In genomic region chr2:110725370-110725769, GRCh38 we compare ENCODE assay signal across 8 cellular contexts. TPM values are rescaled to one million over a fixed set of nuclear protein-coding genes. Genes with fewer than 3 reads are reported as not detected.
"Had no signal": no experiment of that assay in that cellular context is flagged by ENCODE, and none has a peak within 500 bp of the region (broad histone marks: within the 10 kb centered on the region; RNA-seq: fewer than 3 reads in every experiment).

No MANE protein-coding gene starts in this region.

- H3K4me2 ChIP-seq: GM23338 had no signal

- H3K4me3 ChIP-seq: GM23338 had no signal

- H3K4me3 Mint-ChIP-seq: GM23338, H9 had no signal

- H3K27ac Mint-ChIP-seq: GM23338, H9 had no signal

- ATAC-seq: GM23338 had no signal

- DNase-seq: H9, HCEC 1CT, IMR-90, KBM-7 had no signal

- H3K9me3 Mint-ChIP-seq: H9 had no signal

- FAIRE-seq: H1, H54, HTR-8/SVneo had no signal

RNA-seq across cellular contexts. Expression of gene ACOXL, which starts 7.0 kb away (rescaled TPM):
- total RNA-seq: IMR-90 had no signal
- polyA plus RNA-seq: IMR-90 had no signal
